ENCODE assay signal across 13 cellular contexts in the genomic region with DNA sequence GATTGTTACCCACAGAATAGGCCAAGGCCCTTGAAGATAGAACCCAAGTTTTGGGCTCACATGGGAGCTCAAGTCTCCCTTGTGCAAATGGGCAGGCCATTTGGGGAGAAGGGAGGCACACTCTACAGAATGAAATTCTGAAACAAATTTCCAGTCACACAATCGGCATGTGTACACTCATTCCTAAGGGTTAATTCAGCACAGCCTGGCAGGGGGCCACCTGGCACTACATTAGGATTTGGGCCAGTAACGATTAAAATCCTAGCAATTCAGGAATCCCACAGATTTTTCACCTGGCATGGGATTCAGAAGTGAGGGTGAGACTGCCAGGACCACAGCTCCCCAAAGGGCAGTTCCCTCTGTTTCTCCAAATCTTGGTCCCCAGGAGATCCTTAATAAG. TPM values are rescaled to one million over a fixed set of nuclear protein-coding genes. Genes with fewer than 3 reads are reported as not detected.
DNase-seq lines count a peak whose midpoint lies in the region; ATAC-seq and TF ChIP-seq lines count a peak whose summit lies in the region.
"Had no signal": no experiment of that assay in that cellular context is flagged by ENCODE, and none has a peak within 500 bp of the region (broad histone marks: within the 10 kb centered on the region; RNA-seq: fewer than 3 reads in every experiment).

No MANE protein-coding gene starts in this region.

- WGBS in smooth muscle cell (ENCODE audit: low lambda C conversion rate): 87% methylated on average over 2 of the region's 2 CpGs

- TF ChIP-seq CTCF in smooth muscle cell (IDR thresholded peaks at IDR 0.05; ENCODE audit: borderline replicate concordance, insufficient read depth, poor library complexity, severe bottlenecking) (no peak), right atrium auricular region (IDR thresholded peaks at IDR 0.05) (no peak)

- H3K79me2 ChIP-seq in smooth muscle cell (ENCODE audit: low read depth): no peaks in the 10 kb centered on the region

- no peaks in the 10 kb centered on the region for H3K36me3 ChIP-seq in smooth muscle cell (ENCODE audit: low read depth)
- no peaks in the 10 kb centered on the region for H3K36me3 ChIP-seq in right atrium auricular region
- H3K36me3 ChIP-seq: tibial artery had no signal

- no peak overlapping the region for H2AFZ ChIP-seq in smooth muscle cell (ENCODE audit: low read depth)

- H3F3A ChIP-seq in smooth muscle cell (ENCODE audit: low read depth): peaks cover 4% of the 10 kb centered on the region

- peak overlapping the region; percentile 10 for H3K27ac Mint-ChIP-seq in activated naive CD8-positive, alpha-beta T cell treated with anti-CD3 and anti-CD28 coated beads for 36 hours

- H3K27me3 ChIP-seq in smooth muscle cell (ENCODE audit: low read depth): no peaks in the 10 kb centered on the region
- H3K27me3 ChIP-seq in right atrium auricular region: no peaks in the 10 kb centered on the region
- H3K27me3 ChIP-seq: tibial artery had no signal

- H3K4me1 ChIP-seq in smooth muscle cell (ENCODE audit: low read depth): no peaks in the 10 kb centered on the region
- H3K4me1 ChIP-seq in right atrium auricular region: peaks cover 0 to 25% of the 10 kb centered on the region in 2 donors

- no peaks in the 10 kb centered on the region for H3K9me3 Mint-ChIP-seq in activated naive CD8-positive, alpha-beta T cell treated with anti-CD3 and anti-CD28 coated beads for 36 hours

- no peak overlapping the region for H3K4me3 Mint-ChIP-seq in activated naive CD8-positive, alpha-beta T cell treated with anti-CD3 and anti-CD28 coated beads for 36 hours

- H4K20me1 ChIP-seq in smooth muscle cell (ENCODE audit: low read depth): no peaks in the 10 kb centered on the region

- peaks cover 42% of the 10 kb centered on the region for H3K36me3 Mint-ChIP-seq in activated naive CD8-positive, alpha-beta T cell treated with anti-CD3 and anti-CD28 coated beads for 36 hours

- no peak overlapping the region for H3K9ac ChIP-seq in smooth muscle cell (ENCODE audit: low read depth)

- peak; percentile 44 for DNase-seq in AG08396 (ENCODE audit: low spot score)
- DNase-seq in GM03348 (ENCODE audit: low spot score): peak; percentile 52
- no peak for DNase-seq in activated naive CD8-positive, alpha-beta T cell treated with anti-CD3 and anti-CD28 coated beads for 36 hours
- peak; percentile 24 for DNase-seq in hepatic stellate cell (ENCODE audit: low spot score)
- DNase-seq in smooth muscle cell (lab: John Stamatoyannopoulos, UW; ENCODE audit: unreplicated experiment): no peak
- no peak for DNase-seq in right atrium auricular region (ENCODE audit: low spot score)
- DNase-seq in NCI-H2171 treated with DMSO at 0.1 percent for 48 hours (lab: John Stamatoyannopoulos, UW): no peak
- DNase-seq: activated CD8-positive, alpha-beta memory T cell treated with anti-CD3 and anti-CD28 coated beads, Interleukin-2, amount 50 U/mL, for 48 hours; head of caudate nucleus; mesendoderm; tibial artery had no signal

- H3K27ac ChIP-seq in smooth muscle cell (ENCODE audit: low read depth) (no peak overlapping the region), right atrium auricular region (no peak overlapping the region)
- H3K27ac ChIP-seq: tibial artery had no signal

- ATAC-seq in HG02981 (IDR thresholded peaks at IDR 0.05; ENCODE audit: unreplicated experiment): no peak

- H3K27me3 Mint-ChIP-seq in activated naive CD8-positive, alpha-beta T cell treated with anti-CD3 and anti-CD28 coated beads for 36 hours: no peaks in the 10 kb centered on the region

- peaks cover 39% of the 10 kb centered on the region for H3K4me1 Mint-ChIP-seq in activated naive CD8-positive, alpha-beta T cell treated with anti-CD3 and anti-CD28 coated beads for 36 hours

- no peak overlapping the region for H3K4me2 ChIP-seq in smooth muscle cell

- H3K9me3 ChIP-seq in smooth muscle cell (replicated peaks; ENCODE audit: low read depth): no peaks in the 10 kb centered on the region
- H3K9me3 ChIP-seq in right atrium auricular region: no peaks in the 10 kb centered on the region
- H3K9me3 ChIP-seq: tibial artery had no signal

- H3K4me3 ChIP-seq in smooth muscle cell (no peak overlapping the region), right atrium auricular region (no peak overlapping the region)
- H3K4me3 ChIP-seq: tibial artery had no signal

RNA-seq across cellular contexts. Expression of a gene that starts 46.4 kb away (rescaled TPM):
- not detected for total RNA-seq in activated naive CD8-positive, alpha-beta T cell treated with anti-CD3 and anti-CD28 coated beads for 36 hours
- total RNA-seq in smooth muscle cell (0.22 TPM in 1 of 2 replicates, not detected in the other), right atrium auricular region (1,000 to 10,000 TPM in 1 of 2 donors, 1 to 10 TPM in 1; 1.9 to 5,642 TPM)
- polyA plus RNA-seq in smooth muscle cell: not detected in 2 replicates
- total RNA-seq: pulmonary artery endothelial cell had no signal

Comparison
In these comparisons a context has a peak if more than half of its experiments do, and no peak if none do; other contexts are left out.
1. DNase-seq: peak in AG08396 (single experiment), GM03348 (single experiment) and hepatic stellate cell (single experiment); none in activated naive CD8-positive, alpha-beta T cell treated with anti-CD3 and anti-CD28 coated beads for 36 hours (single experiment), smooth muscle cell (single experiment), right atrium auricular region (single experiment) and NCI-H2171 treated with DMSO at 0.1 percent for 48 hours (single experiment).